Comparison of ENCODE assay signal across 8 cellular contexts in genomic region chr9:137550241-137550621, GRCh38. TPM values are rescaled to one million over a fixed set of nuclear protein-coding genes. Genes with fewer than 3 reads are reported as not detected.
DNase-seq lines count a peak whose midpoint lies in the region; ATAC-seq, FAIRE-seq and TF ChIP-seq lines count a peak whose summit lies in the region.

PNPLA7 (minus strand) TSS chr9:137550402; CDS start chr9:137550197, 205 bp downstream.

- peak within 1 kb of the TSS; percentile 49 for H3K4me3 ChIP-seq in iPS-18c (ENCODE audit: insufficient read depth, low read depth, low read length)

- DNase-seq in GM12892 (ENCODE audit: insufficient read length) (peak; percentile 55), NCI-H2107 treated with DMSO at 0.1 percent for 48 hours (lab: John Stamatoyannopoulos, UW; ENCODE audit: unreplicated experiment) (peak; percentile 54), UCSD-AML1 (lab: John Stamatoyannopoulos, UW; ENCODE audit: unreplicated experiment) (peak; percentile 73), caudate nucleus (lab: John Stamatoyannopoulos, UW) (peak; percentile 16 to 93 (median 75)), sciatic nerve (ENCODE audit: low spot score) (peak; percentile 90), OCI-M2 (lab: John Stamatoyannopoulos, UW; ENCODE audit: unreplicated experiment) (no peak)

- H3K9me3 ChIP-seq in iPS-18c (ENCODE audit: control insufficient read depth, insufficient read depth, low read length), result peaks cover 4% of the 10 kb centered on the region

- peak within 1 kb of the TSS; percentile 95 for H3K27ac ChIP-seq in caudate nucleus (ENCODE audit: low read depth, low read length)

- TF ChIP-seq POLR2A in GM12892 (IDR thresholded peaks at IDR 0.05; ENCODE audit: low read depth, low read length), result no peak

- FAIRE-seq in GM12892 (lab: Jason Lieb, UNC), result peak; percentile 70

- ATAC-seq in sciatic nerve (peak; percentile 90), GM21423 (IDR thresholded peaks at IDR 0.05; ENCODE audit: unreplicated experiment) (no peak)

- intact Hi-C loops in sciatic nerve (cut with DNase I), result no loop called here

RNA-seq across cellular contexts. Expression of gene PNPLA7, which starts in this region (rescaled TPM):
- polyA plus RNA-seq in GM12892 (2012; ENCODE audit: missing spikeins), result 1.1 TPM
- total RNA-seq in sciatic nerve, result 18.3 TPM
